31 cellular contexts compared by ENCODE assay signal in genomic region chr5:86126202-86126601, GRCh38.
"Had no signal": no experiment of that assay in that cellular context is flagged by ENCODE, and none has a peak within 500 bp of the region (broad histone marks: within the 10 kb centered on the region; RNA-seq: fewer than 3 reads in every experiment).

No MANE protein-coding gene starts in this region.

- H3K36me3 ChIP-seq: brain microvascular endothelial cell, esophagus muscularis mucosa, gastrocnemius medialis, heart left ventricle, WERI-Rb-1 had no signal

- H3K27ac ChIP-seq: brain microvascular endothelial cell, coronary artery, esophagus muscularis mucosa, foreskin keratinocyte, gastrocnemius medialis, heart left ventricle, WERI-Rb-1 had no signal

- H3K4me3 ChIP-seq: coronary artery, esophagus muscularis mucosa, gastrocnemius medialis, heart left ventricle had no signal

- H3K9me3 ChIP-seq: esophagus muscularis mucosa, gastrocnemius medialis, heart left ventricle had no signal

- H3K27ac Mint-ChIP-seq: activated B cell treated with CpG ODN at 0.5 μM for 24 hours; activated CD8-positive, alpha-beta T cell treated with anti-CD3 and anti-CD28 coated beads for 36 hours; activated naive CD8-positive, alpha-beta T cell; activated T-helper 17 cell treated with anti-CD3 and anti-CD28 coated beads, Interleukin-2, amount 50 U/mL, for 72 hours; effector memory CD8-positive, alpha-beta T cell; T-helper 17 cell; T-helper 2 cell treated with Interferon-gamma antibody and Interleukin-4, amounts not matched to agents 5 μg/mL and 100 μg/mL, for 36 hours had no signal

- H3K27me3 ChIP-seq: brain microvascular endothelial cell, esophagus muscularis mucosa, foreskin keratinocyte, gastrocnemius medialis, heart left ventricle had no signal

- DNase-seq: activated B cell treated with CpG ODN at 0.5 μM for 24 hours; activated CD4-positive, alpha-beta T cell treated with anti-CD3 and anti-CD28 coated beads for 48 hours; activated CD4-positive, alpha-beta T cell treated with anti-CD3 and anti-CD28 coated beads, Interleukin-2, amount 50 U/mL, for 1 hour; activated CD4-positive, alpha-beta T cell treated with anti-CD3 and anti-CD28 coated beads, Interleukin-2, amount 50 U/mL, for 48 hours; activated CD8-positive, alpha-beta memory T cell treated with anti-CD3 and anti-CD28 coated beads for 24 hours; activated CD8-positive, alpha-beta T cell treated with anti-CD3 and anti-CD28 coated beads for 36 hours; activated effector memory CD4-positive, alpha-beta T cell treated with Interleukin-2 at 50 U/mL for 16 hours; activated gamma-delta T cell treated with Interleukin-2 at 50 U/mL for 16 hours; activated naive CD4-positive, alpha-beta T cell treated with anti-CD3 and anti-CD28 coated beads, Interleukin-2, amount 50 U/mL, for 16 hours; activated naive CD4-positive, alpha-beta T cell treated with Interleukin-2 at 50 U/mL for 16 hours; activated T-cell treated with anti-CD3 and anti-CD28 coated beads, Interleukin-2, amount 50 U/mL, for 4 hours; amniotic stem cell; brain microvascular endothelial cell; dermis blood vessel endothelial cell; effector CD4-positive, alpha-beta T cell; effector memory CD8-positive, alpha-beta T cell; erythroblast; foreskin keratinocyte; gastrocnemius medialis; glutamatergic neuron; heart left ventricle; T-helper 17 cell; T1000; WERI-Rb-1 had no signal

- ATAC-seq: activated CD4-positive, CD25-positive, alpha-beta regulatory T cell treated with anti-CD3 and anti-CD28 coated beads, Interleukin-2, amount 50 U/mL, for 24 hours; activated CD8-positive, alpha-beta T cell treated with anti-CD3 and anti-CD28 coated beads for 36 hours; activated T-cell treated with anti-CD3 and anti-CD28 coated beads, Interleukin-2, amount 50 U/mL, for 4 hours; activated T-helper 17 cell treated with anti-CD3 and anti-CD28 coated beads, Interleukin-2, amount 50 U/mL, for 72 hours; effector memory CD8-positive, alpha-beta T cell; foreskin keratinocyte; gastrocnemius medialis; heart left ventricle; T-helper 17 cell had no signal

- H3K36me3 Mint-ChIP-seq: activated naive CD8-positive, alpha-beta T cell had no signal

- H3K4me3 Mint-ChIP-seq: activated B cell treated with CpG ODN at 0.5 μM for 24 hours; activated CD8-positive, alpha-beta T cell treated with anti-CD3 and anti-CD28 coated beads for 36 hours; activated naive CD8-positive, alpha-beta T cell; activated T-cell treated with anti-CD3 and anti-CD28 coated beads, Interleukin-2, amount 50 U/mL, for 4 hours; activated T-helper 17 cell treated with anti-CD3 and anti-CD28 coated beads, Interleukin-2, amount 50 U/mL, for 72 hours; central memory CD8-positive, alpha-beta T cell; effector memory CD8-positive, alpha-beta T cell; T-helper 17 cell; T-helper 2 cell treated with Interferon-gamma antibody and Interleukin-4, amounts not matched to agents 5 μg/mL and 100 μg/mL, for 36 hours had no signal

- H3K4me1 Mint-ChIP-seq: activated B cell treated with CpG ODN at 0.5 μM for 24 hours; activated T-helper 17 cell treated with anti-CD3 and anti-CD28 coated beads, Interleukin-2, amount 50 U/mL, for 72 hours; central memory CD8-positive, alpha-beta T cell; T-helper 17 cell had no signal

- H3K27me3 Mint-ChIP-seq: activated B cell treated with CpG ODN at 0.5 μM for 24 hours; activated CD8-positive, alpha-beta T cell treated with anti-CD3 and anti-CD28 coated beads for 36 hours; activated naive CD8-positive, alpha-beta T cell; activated T-helper 17 cell treated with anti-CD3 and anti-CD28 coated beads, Interleukin-2, amount 50 U/mL, for 72 hours; central memory CD8-positive, alpha-beta T cell; effector memory CD8-positive, alpha-beta T cell; T-helper 17 cell had no signal

- H3K9me3 Mint-ChIP-seq: activated B cell treated with CpG ODN at 0.5 μM for 24 hours; activated CD8-positive, alpha-beta T cell treated with anti-CD3 and anti-CD28 coated beads for 36 hours; activated T-cell treated with anti-CD3 and anti-CD28 coated beads, Interleukin-2, amount 50 U/mL, for 4 hours; T-helper 2 cell treated with Interferon-gamma antibody and Interleukin-4, amounts not matched to agents 5 μg/mL and 100 μg/mL, for 36 hours had no signal
